ENCODE assay signal across 15 cellular contexts in genomic region chr20:24357169-24357568, GRCh38.
DNase-seq lines count a peak whose midpoint lies in the region; ATAC-seq and TF ChIP-seq lines count a peak whose summit lies in the region.
"Had no signal": no experiment of that assay in that cellular context is flagged by ENCODE, and none has a peak within 500 bp of the region (broad histone marks: within the 10 kb centered on the region; RNA-seq: fewer than 3 reads in every experiment).

No MANE protein-coding gene starts in this region.

- no peaks in the 10 kb centered on the region for H3K27me3 ChIP-seq in BLaER1
- H3K27me3 ChIP-seq: MG63 had no signal

- peak overlapping the region; percentile 56; the same call in 1 of the 2 replicates for H3K27ac ChIP-seq in BLaER1

- no peaks in the 10 kb centered on the region for H4K20me1 ChIP-seq in BLaER1

- H3K9me3 ChIP-seq in BLaER1, result peaks cover 16% of the 10 kb centered on the region
- H3K9me3 ChIP-seq: MG63 had no signal

- TF ChIP-seq CTCF in LNCaP clone FGC (IDR thresholded peaks at IDR 0.05; ENCODE audit: control insufficient read depth, extremely low read depth, insufficient read depth), result no peak

- H3K36me3 ChIP-seq in BLaER1, result no peaks in the 10 kb centered on the region
- H3K36me3 ChIP-seq: MG63 had no signal

- ATAC-seq in HG02852 (IDR thresholded peaks at IDR 0.05; ENCODE audit: unreplicated experiment), result no peak
- no peak for ATAC-seq in GM18861 (IDR thresholded peaks at IDR 0.05; ENCODE audit: unreplicated experiment)
- ATAC-seq: Panc1 had no signal

- DNase-seq in LNCaP clone FGC (ENCODE audit: low read depth), result peak; percentile 37
- peak; percentile 91 for DNase-seq in SHP77 treated with DMSO at 0.1 percent for 48 hours (lab: John Stamatoyannopoulos, UW)
- DNase-seq in mucosa of gallbladder (ENCODE audit: low spot score), result peak; percentile 44
- no peak for DNase-seq in midbrain (lab: John Stamatoyannopoulos, UW)
- DNase-seq in NCI-H2081 (lab: John Stamatoyannopoulos, UW), result no peak
- DNase-seq: DND-41, GDM1, KG1, MG63, NCI-H187 treated with DMSO at 0.1 percent for 48 hours, NCI-H526 treated with DMSO at 0.1 percent for 48 hours had no signal

- H3K4me2 ChIP-seq in BLaER1, result peak overlapping the region; percentile 67

- peaks cover 55% of the 10 kb centered on the region for H3K4me1 ChIP-seq in BLaER1

- H3K9ac ChIP-seq in BLaER1, result no peak overlapping the region; the same call in 1 of the 2 replicates

- no peak overlapping the region for H3K4me3 ChIP-seq in BLaER1
- H3K4me3 ChIP-seq in LNCaP clone FGC (ENCODE audit: low read depth, low read length), result no peak overlapping the region
- H3K4me3 ChIP-seq: MG63 had no signal

Comparison
In these comparisons a context has a peak if more than half of its experiments do, and no peak if none do; other contexts are left out.
1. DNase-seq: peak in LNCaP clone FGC (single experiment), SHP77 treated with DMSO at 0.1 percent for 48 hours (single experiment) and mucosa of gallbladder (single experiment); none in midbrain (single experiment) and NCI-H2081 (0 of 2).